20 cellular contexts compared by ENCODE assay signal in genomic region chr7:127979113-127979727, GRCh38. TPM values are rescaled to one million over a fixed set of nuclear protein-coding genes. Genes with fewer than 3 reads are reported as not detected.
A peak's percentile ranks its signal among the peaks of the same experiment; 100 is the strongest.
DNase-seq lines count a peak whose midpoint lies in the region; ATAC-seq and TF ChIP-seq lines count a peak whose summit lies in the region.
"Had no signal": no experiment of that assay in that cellular context is flagged by ENCODE, and none has a peak within 500 bp of the region (broad histone marks: within the 10 kb centered on the region; RNA-seq: fewer than 3 reads in every experiment).

No MANE protein-coding gene starts in this region.

- no peaks in the 10 kb centered on the region for H3K27me3 Mint-ChIP-seq in CD4-positive, CD25-positive, alpha-beta regulatory T cell
- H3K27me3 Mint-ChIP-seq in chondrocyte (ENCODE audit: low read depth) (no peaks in the 10 kb centered on the region), progenitor cell of endocrine pancreas (no peaks in the 10 kb centered on the region)

- no peak overlapping the region for H3K4me3 Mint-ChIP-seq in CD4-positive, CD25-positive, alpha-beta regulatory T cell
- H3K4me3 Mint-ChIP-seq in chondrocyte (ENCODE audit: unreplicated experiment) (no peak overlapping the region), progenitor cell of endocrine pancreas (ENCODE audit: low read depth) (no peak overlapping the region)
- H3K4me3 Mint-ChIP-seq: GM23338 had no signal

- peaks cover 0 to 23% (median 9%) of the 10 kb centered on the region in 7 donors for H3K9me3 Mint-ChIP-seq in CD4-positive, CD25-positive, alpha-beta regulatory T cell
- peaks cover 6% of the 10 kb centered on the region for H3K9me3 Mint-ChIP-seq in chondrocyte (ENCODE audit: low read depth)
- peaks cover 20% of the 10 kb centered on the region for H3K9me3 Mint-ChIP-seq in progenitor cell of endocrine pancreas (ENCODE audit: low read depth)

- 91 to 100% methylated on average over 6 to 9 of the region's 9 CpGs for WGBS in gastroesophageal sphincter (ENCODE audit: low coverage in 1 of 2), 2 donors

- H3K4me1 ChIP-seq in CD4-positive, CD25-positive, alpha-beta regulatory T cell (ENCODE audit: control insufficient read depth, insufficient read depth, low read length, poor library complexity, severe bottlenecking): no peaks in the 10 kb centered on the region
- H3K4me1 ChIP-seq in HEK293 (ENCODE audit: control insufficient read depth, insufficient read depth, low read length) (no peaks in the 10 kb centered on the region), gastroesophageal sphincter (peaks cover 0 to 4% (median 0%) of the 10 kb centered on the region in 3 donors)
- H3K4me1 ChIP-seq: Peyer's patch had no signal

- H3K27me3 ChIP-seq in CD4-positive, CD25-positive, alpha-beta regulatory T cell (ENCODE audit: control insufficient read depth, insufficient read depth, low read length): no peaks in the 10 kb centered on the region
- H3K27me3 ChIP-seq in gastroesophageal sphincter: no peaks in the 10 kb centered on the region
- H3K27me3 ChIP-seq: Peyer's patch had no signal

- H3K36me3 ChIP-seq in CD4-positive, CD25-positive, alpha-beta regulatory T cell (ENCODE audit: control insufficient read depth, insufficient read depth, low read length): peaks cover 18% of the 10 kb centered on the region
- H3K36me3 ChIP-seq in HEK293 (ENCODE audit: control insufficient read depth in 2 of 2, insufficient read depth in 1 of 2, low read length in 2 of 2) (no peaks in the 10 kb centered on the region), gastroesophageal sphincter (no peaks in the 10 kb centered on the region)

- DNase-seq in CD4-positive, CD25-positive, alpha-beta regulatory T cell: no peak
- DNase-seq in chondrocyte (ENCODE audit: low spot score) (no peak), progenitor cell of endocrine pancreas (ENCODE audit: low spot score, unreplicated experiment) (no peak), mucosa of gallbladder (ENCODE audit: low spot score) (no peak), NCI-H526 (lab: John Stamatoyannopoulos, UW) (no peak), RKO (ENCODE audit: low spot score) (no peak)
- DNase-seq: GF-D8, Karpas-422, MM.1S, NCI-H1105 treated with DMSO at 0.1 percent for 48 hours, NCI-H187, NCI-H446, NCI-H774, Peyer's patch, SHP77 treated with DMSO at 0.1 percent for 48 hours had no signal

- no peak for TF ChIP-seq CTCF in HEK293 (tag by site-specific recombination; IDR thresholded peaks at IDR 0.05)
- TF ChIP-seq CTCF in chondrocyte (IDR thresholded peaks at IDR 0.05): no peak
- no peak for TF ChIP-seq CTCF in progenitor cell of endocrine pancreas (IDR thresholded peaks at IDR 0.05; ENCODE audit: unreplicated experiment)
- TF ChIP-seq CTCF in gastroesophageal sphincter (IDR thresholded peaks at IDR 0.05): no peak

- no peak for TF ChIP-seq EP300 in gastroesophageal sphincter (IDR thresholded peaks at IDR 0.05)

- POLR2A ChIA-PET in HEK293 (lab: Yijun Ruan, JAX): no interaction called here

- peaks cover 8 to 12% of the 10 kb centered on the region in 2 experiments for H3K9me3 ChIP-seq in CD4-positive, CD25-positive, alpha-beta regulatory T cell (ENCODE audit: control insufficient read depth in 2 of 2, low read length in 2 of 2)
- H3K9me3 ChIP-seq in HEK293 (ENCODE audit: control insufficient read depth, insufficient read depth, low read depth, low read length) (no peaks in the 10 kb centered on the region), gastroesophageal sphincter (peaks cover 0 to 8% (median 0%) of the 10 kb centered on the region in 3 donors)

- TF ChIP-seq POLR2A in gastroesophageal sphincter (IDR thresholded peaks at IDR 0.05): no peak

- peaks cover 50% of the 10 kb centered on the region for H3K36me3 Mint-ChIP-seq in CD4-positive, CD25-positive, alpha-beta regulatory T cell
- H3K36me3 Mint-ChIP-seq in chondrocyte (ENCODE audit: low read depth) (peaks cover 16% of the 10 kb centered on the region), progenitor cell of endocrine pancreas (ENCODE audit: insufficient read depth) (peaks cover 29% of the 10 kb centered on the region)

- H3K4me1 Mint-ChIP-seq in CD4-positive, CD25-positive, alpha-beta regulatory T cell: peaks cover 5 to 24% (median 17%) of the 10 kb centered on the region in 4 donors
- H3K4me1 Mint-ChIP-seq in chondrocyte (ENCODE audit: low read depth): peaks cover 47% of the 10 kb centered on the region
- peaks cover 20% of the 10 kb centered on the region for H3K4me1 Mint-ChIP-seq in progenitor cell of endocrine pancreas (ENCODE audit: low read depth)

- no peak overlapping the region for H3K27ac ChIP-seq in CD4-positive, CD25-positive, alpha-beta regulatory T cell (ENCODE audit: insufficient read depth, low read length, poor library complexity, severe bottlenecking)
- H3K27ac ChIP-seq in HEK293 (ENCODE audit: extremely low read depth, low read depth, low read length) (no peak overlapping the region), gastroesophageal sphincter (no peak overlapping the region)
- H3K27ac ChIP-seq: C4-2B, Peyer's patch had no signal

- no peak overlapping the region for H3K4me3 ChIP-seq in CD4-positive, CD25-positive, alpha-beta regulatory T cell (ENCODE audit: low read depth, low read length)
- H3K4me3 ChIP-seq in HEK293 (ENCODE audit: low read depth, low read length) (no peak overlapping the region), gastroesophageal sphincter (no peak overlapping the region)
- H3K4me3 ChIP-seq: GM23338, Peyer's patch had no signal

- CTCF ChIA-PET in HEK293 (lab: Yijun Ruan, JAX): interaction anchor here (1.2 kb wide), 1 partner anchor 10 kb away, joined by 3 read pairs; no protein-coding TSS in a partner anchor

- ATAC-seq in CD4-positive, CD25-positive, alpha-beta regulatory T cell (ENCODE audit: low read depth in 2 of 2): no peak
- no peak for ATAC-seq in gastroesophageal sphincter
- ATAC-seq: GM23338, HepG2 had no signal

- H3K27ac Mint-ChIP-seq in CD4-positive, CD25-positive, alpha-beta regulatory T cell: peak overlapping the region in 2 of 3 donors; percentile 23 to 37
- H3K27ac Mint-ChIP-seq in chondrocyte (ENCODE audit: unreplicated experiment): peak overlapping the region; percentile 34
- H3K27ac Mint-ChIP-seq in progenitor cell of endocrine pancreas: peak overlapping the region; percentile 70
- H3K27ac Mint-ChIP-seq: GM23338 had no signal

TF ChIP-seq in HEK293, 187 proteins besides CTCF, POLR2A, EP300 and RAD21:
- peak; percentile 49 for TF ChIP-seq SETDB1 (IDR thresholded peaks at IDR 0.05; ENCODE audit: insufficient read length, low read length)
- no peak for TF ChIP-seq ZNF585B (tag by site-specific recombination; IDR thresholded peaks at IDR 0.05)
- no peak for TF ChIP-seq TSHZ1 (tag by site-specific recombination; IDR thresholded peaks at IDR 0.05; ENCODE audit: borderline replicate concordance)
- TF ChIP-seq ZNF600 (tag by site-specific recombination; IDR thresholded peaks at IDR 0.05): no peak
- no peak for TF ChIP-seq ZNF501 (tag by site-specific recombination; IDR thresholded peaks at IDR 0.05)
- no peak for TF ChIP-seq ZBTB20 (tag by site-specific recombination; IDR thresholded peaks at IDR 0.05)
- TF ChIP-seq ZNF521 (tag by site-specific recombination; IDR thresholded peaks at IDR 0.05): no peak
- no peak for TF ChIP-seq ZNF394 (tag by site-specific recombination; IDR thresholded peaks at IDR 0.05; ENCODE audit: borderline replicate concordance)
- no peak for TF ChIP-seq ZNF623 (tag by site-specific recombination; IDR thresholded peaks at IDR 0.05)

RNA-seq across cellular contexts. Expression of gene LRRC4, which starts 52.0 kb away (rescaled TPM):
- total RNA-seq in CD4-positive, CD25-positive, alpha-beta regulatory T cell: not detected
- polyA plus RNA-seq in CD4-positive, CD25-positive, alpha-beta regulatory T cell: under 1 TPM in 1 of 4 donors, not detected in 3; 0.06 TPM
- total RNA-seq in chondrocyte: 0.23 to 0.94 TPM (median 0.32 TPM) in 3 replicates
- total RNA-seq in progenitor cell of endocrine pancreas: 15.9 and 19.4 TPM in 2 replicates
- 3.8 TPM for total RNA-seq in mucosa of gallbladder
- 1 to 10 TPM in 1 of 4 donors, under 1 TPM in 2, not detected in 1; 0.39 to 1.9 (median 0.82) TPM for total RNA-seq in gastroesophageal sphincter
- total RNA-seq: HepG2 had no signal
- polyA plus RNA-seq: HepG2 had no signal
